ENCODE assay signal across 19 cellular contexts in the genomic region with DNA sequence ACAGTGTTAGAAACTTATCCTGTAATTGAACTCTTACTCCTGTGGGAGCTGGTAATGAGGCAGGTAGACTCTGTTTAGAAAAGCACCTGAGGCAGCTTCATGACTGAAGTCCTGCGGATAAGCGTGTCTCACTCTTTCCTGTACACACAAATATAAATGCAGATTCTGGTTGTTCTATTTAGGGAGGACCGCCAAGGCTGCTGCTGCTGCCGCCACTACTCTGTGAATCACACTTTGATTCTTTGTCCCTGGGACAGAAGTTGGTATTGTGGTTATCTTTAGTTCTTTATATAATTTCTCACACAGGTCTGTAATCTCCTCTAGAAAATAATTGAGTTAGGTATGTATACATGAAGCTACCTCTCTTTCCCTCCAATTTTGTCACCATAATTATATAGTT. TPM values are rescaled to one million over a fixed set of nuclear protein-coding genes. Genes with fewer than 3 reads are reported as not detected.
DNase-seq lines count a peak whose midpoint lies in the region; ATAC-seq and TF ChIP-seq lines count a peak whose summit lies in the region.
"Had no signal": no experiment of that assay in that cellular context is flagged by ENCODE, and none has a peak within 500 bp of the region (broad histone marks: within the 10 kb centered on the region; RNA-seq: fewer than 3 reads in every experiment).

No MANE protein-coding gene starts in this region.

- no peak overlapping the region for H2AFZ ChIP-seq in neural progenitor cell (replicated peaks)

- H3K36me3 ChIP-seq in neural progenitor cell: no peaks in the 10 kb centered on the region
- H3K36me3 ChIP-seq: BE2C had no signal

- H3F3A ChIP-seq in neural progenitor cell (ENCODE audit: low read depth): peaks cover 23% of the 10 kb centered on the region

- H3K27ac Mint-ChIP-seq in neural progenitor cell: peak overlapping the region; percentile 46
- H3K27ac Mint-ChIP-seq: CD4-positive, CD25-positive, alpha-beta regulatory T cell had no signal

- DNase-seq in NCI-H526 (lab: John Stamatoyannopoulos, UW): peak; percentile 23 to 24
- no peak for DNase-seq in NCI-H526 treated with DMSO at 0.1 percent for 48 hours (lab: John Stamatoyannopoulos, UW)
- peak in 1 of 10 donors; percentile 21 for DNase-seq in dorsolateral prefrontal cortex
- peak; percentile 1 for DNase-seq in neural progenitor cell (ENCODE audit: low spot score)
- no peak for DNase-seq in NK-92 (lab: John Stamatoyannopoulos, UW; ENCODE audit: unreplicated experiment)
- DNase-seq in DMS153 (lab: John Stamatoyannopoulos, UW): no peak
- DNase-seq in stimulated activated CD8-positive, alpha-beta memory T cell treated with anti-CD3 and anti-CD28 coated beads, Interleukin-4, amount 100 ng/mL, for 48 hours: no peak
- DNase-seq: BE2C; CD4-positive, CD25-positive, alpha-beta regulatory T cell; COR-L47; DMS 273 treated with DMSO at 0.1 percent for 48 hours; GOT3; NCI-H1105; NCI-H510A; PC-3; SIG-M5 had no signal

- peaks cover 43% of the 10 kb centered on the region for H3K4me1 ChIP-seq in neural progenitor cell
- H3K4me1 ChIP-seq: BE2C had no signal

- peaks cover 6% of the 10 kb centered on the region for H3K36me3 Mint-ChIP-seq in neural progenitor cell
- H3K36me3 Mint-ChIP-seq: CD4-positive, CD25-positive, alpha-beta regulatory T cell had no signal

- peak overlapping the region; percentile 95 for H3K4me3 Mint-ChIP-seq in neural progenitor cell
- H3K4me3 Mint-ChIP-seq: CD4-positive, CD25-positive, alpha-beta regulatory T cell had no signal

- H3K27me3 ChIP-seq in dorsolateral prefrontal cortex: no peaks in the 10 kb centered on the region
- H3K27me3 ChIP-seq in neural progenitor cell: no peaks in the 10 kb centered on the region
- H3K27me3 ChIP-seq: BE2C had no signal

- H3K9me3 ChIP-seq in neural progenitor cell (ENCODE audit: low read depth): no peaks in the 10 kb centered on the region
- H3K9me3 ChIP-seq: BE2C had no signal

- peaks cover 36% of the 10 kb centered on the region for H3K79me2 ChIP-seq in neural progenitor cell (ENCODE audit: low read depth)

- intact Hi-C loops in dorsolateral prefrontal cortex (cut with DNase I): loop anchor here (2.0 to 10.0 kb wide), 2 partner anchors 21 to 297 kb away; no protein-coding TSS in a partner anchor

- H3K4me1 Mint-ChIP-seq in neural progenitor cell: peaks cover 33% of the 10 kb centered on the region
- H3K4me1 Mint-ChIP-seq: CD4-positive, CD25-positive, alpha-beta regulatory T cell had no signal

- H3K4me3 ChIP-seq in dorsolateral prefrontal cortex (peak overlapping the region in 54 of 59 donors; percentile 27 to 84 (median 72)), neural progenitor cell (no peak overlapping the region)

- no peaks in the 10 kb centered on the region for H4K20me1 ChIP-seq in neural progenitor cell (ENCODE audit: low read depth)

- H3K9ac ChIP-seq in neural progenitor cell: no peak overlapping the region

- H3K27ac ChIP-seq in dorsolateral prefrontal cortex (peak overlapping the region in 39 of 59 donors; percentile 0 to 97 (median 49)), neural progenitor cell (no peak overlapping the region)
- H3K27ac ChIP-seq: 22Rv1, RWPE1 had no signal

- H3K9me3 Mint-ChIP-seq in neural progenitor cell: no peaks in the 10 kb centered on the region

- peak overlapping the region; percentile 92 for H3K4me2 ChIP-seq in neural progenitor cell

- ATAC-seq in GM18520 (IDR thresholded peaks at IDR 0.05; ENCODE audit: unreplicated experiment): no peak
- ATAC-seq: PC-3 had no signal

- H3K27me3 Mint-ChIP-seq in neural progenitor cell (ENCODE audit: insufficient read depth, low read depth): peaks cover 4% of the 10 kb centered on the region
- H3K27me3 Mint-ChIP-seq: CD4-positive, CD25-positive, alpha-beta regulatory T cell had no signal

- TF ChIP-seq CTCF in dorsolateral prefrontal cortex (IDR thresholded peaks at IDR 0.05 in 54 of 56, conservative IDR thresholded peaks at IDR 0.05 in 2 of 56; ENCODE audit: low read depth in 1 of 56, partially characterized antibody in 56 of 56): peak in 2 of 56 donors; percentile 10 to 30
- TF ChIP-seq CTCF in neural progenitor cell (IDR thresholded peaks at IDR 0.05): no peak

RNA-seq across cellular contexts. Expression of gene LSAMP, which starts 3.6 kb away (rescaled TPM):
- total RNA-seq in dorsolateral prefrontal cortex: 100 to 1,000 TPM; 116 to 277 (median 204) TPM
- total RNA-seq in neural progenitor cell (ENCODE audit: low replicate concordance): 13.3 and 18.0 TPM in 2 replicates
- total RNA-seq: CD4-positive, CD25-positive, alpha-beta regulatory T cell had no signal

Comparison
In these comparisons a context has a peak if more than half of its experiments do, and no peak if none do; other contexts are left out.
1. DNase-seq: peak in NCI-H526 (2 of 2) and neural progenitor cell (single experiment); none in NCI-H526 treated with DMSO at 0.1 percent for 48 hours (single experiment), NK-92 (single experiment), DMS153 (single experiment) and stimulated activated CD8-positive, alpha-beta memory T cell treated with anti-CD3 and anti-CD28 coated beads, Interleukin-4, amount 100 ng/mL, for 48 hours (single experiment).